In the genomic region with DNA sequence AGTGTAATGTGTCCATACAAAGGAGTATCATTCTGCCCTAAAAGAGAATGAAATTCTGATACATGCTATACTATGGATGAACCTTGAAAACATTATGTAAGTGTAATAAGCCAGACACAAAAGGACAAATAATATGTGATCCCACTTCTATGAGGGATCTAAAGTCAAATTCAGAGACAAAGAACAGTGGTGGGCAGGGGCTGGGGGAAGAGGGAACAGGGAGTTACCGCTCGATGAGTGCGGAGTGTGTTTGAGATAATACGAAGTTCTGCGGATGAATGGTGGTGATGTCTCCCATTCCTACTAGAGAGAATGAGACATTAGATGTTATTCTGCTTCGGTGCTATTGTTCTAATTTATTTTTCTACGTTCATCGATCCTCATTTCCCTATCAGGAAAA, we compare ENCODE assay signal across 16 cellular contexts. TPM values are rescaled to one million over a fixed set of nuclear protein-coding genes. Genes with fewer than 3 reads are reported as not detected.
DNase-seq lines count a peak whose midpoint lies in the region; ATAC-seq and TF ChIP-seq lines count a peak whose summit lies in the region.
"Had no signal": no experiment of that assay in that cellular context is flagged by ENCODE, and none has a peak within 500 bp of the region (broad histone marks: within the 10 kb centered on the region; RNA-seq: fewer than 3 reads in every experiment).

No MANE protein-coding gene starts in this region.

- ATAC-seq in naive thymus-derived CD4-positive, alpha-beta T cell, result no peak
- no peak for ATAC-seq in stimulated activated naive B cell treated with anti-CD40 and anti-IgM and Interleukin-4, amounts not matched to agents 10 μg/mL and 1 μg/mL and 100 μg/mL, for 72 hours (replicated peaks)
- ATAC-seq: HCT116, HepG2 had no signal

- WGBS in esophagus squamous epithelium, 2 donors, result 94 to 95% methylated on average over 8 of the region's 8 CpGs

- no peaks in the 10 kb centered on the region for H3K27me3 ChIP-seq in naive thymus-derived CD4-positive, alpha-beta T cell (ENCODE audit: control insufficient read depth in 2 of 2, insufficient read depth in 2 of 2, low read length in 2 of 2)
- H3K27me3 ChIP-seq in esophagus squamous epithelium, result no peaks in the 10 kb centered on the region
- H3K27me3 ChIP-seq: BLaER1 treated with 17β-estradiol and CSF1 and Interleukin-3, amounts not matched to agents 10 nM and 100 nM had no signal

- H3K9me3 Mint-ChIP-seq in activated naive CD4-positive, alpha-beta T cell treated with anti-CD3 and anti-CD28 coated beads, Interleukin-2, amount 10 ng/mL, durations not matched to agents 7 days and 5 days, result no peaks in the 10 kb centered on the region
- no peaks in the 10 kb centered on the region for H3K9me3 Mint-ChIP-seq in activated naive CD4-positive, alpha-beta T cell treated with anti-CD3 and anti-CD28 coated beads for 36 hours
- peaks cover 0 to 8% (median 0%) of the 10 kb centered on the region in 11 donors for H3K9me3 Mint-ChIP-seq in naive thymus-derived CD4-positive, alpha-beta T cell
- no peaks in the 10 kb centered on the region for H3K9me3 Mint-ChIP-seq in stimulated activated naive B cell treated with anti-CD40 and anti-IgM and Interleukin-4, amounts not matched to agents 10 μg/mL and 1 μg/mL and 100 μg/mL, for 72 hours
- H3K9me3 Mint-ChIP-seq: CD4-positive, CD25-positive, alpha-beta regulatory T cell had no signal

- H3K4me1 Mint-ChIP-seq in activated naive CD4-positive, alpha-beta T cell treated with anti-CD3 and anti-CD28 coated beads, Interleukin-2, amount 10 ng/mL, durations not matched to agents 7 days and 5 days, result peaks cover 5% of the 10 kb centered on the region
- H3K4me1 Mint-ChIP-seq in activated naive CD4-positive, alpha-beta T cell treated with anti-CD3 and anti-CD28 coated beads for 36 hours (ENCODE audit: low read depth), result peaks cover 6% of the 10 kb centered on the region
- peaks cover 0 to 9% (median 5%) of the 10 kb centered on the region in 7 donors for H3K4me1 Mint-ChIP-seq in naive thymus-derived CD4-positive, alpha-beta T cell
- peaks cover 11 to 14% of the 10 kb centered on the region in 2 donors for H3K4me1 Mint-ChIP-seq in stimulated activated naive B cell treated with anti-CD40 and anti-IgM and Interleukin-4, amounts not matched to agents 10 μg/mL and 1 μg/mL and 100 μg/mL, for 72 hours

- H3K9me3 ChIP-seq in SK-N-MC (ENCODE audit: low read depth, low read length) (no peaks in the 10 kb centered on the region), esophagus squamous epithelium (no peaks in the 10 kb centered on the region)
- no peaks in the 10 kb centered on the region for H3K9me3 ChIP-seq in naive thymus-derived CD4-positive, alpha-beta T cell (ENCODE audit: control insufficient read depth in 2 of 3, low read length in 3 of 3)
- H3K9me3 ChIP-seq: BLaER1 treated with 17β-estradiol and CSF1 and Interleukin-3, amounts not matched to agents 10 nM and 100 nM had no signal

- H3K27me3 Mint-ChIP-seq in activated naive CD4-positive, alpha-beta T cell treated with anti-CD3 and anti-CD28 coated beads, Interleukin-2, amount 10 ng/mL, durations not matched to agents 7 days and 5 days, result no peaks in the 10 kb centered on the region
- H3K27me3 Mint-ChIP-seq in activated naive CD4-positive, alpha-beta T cell treated with anti-CD3 and anti-CD28 coated beads for 36 hours (ENCODE audit: low read depth), result no peaks in the 10 kb centered on the region
- H3K27me3 Mint-ChIP-seq in naive thymus-derived CD4-positive, alpha-beta T cell, result no peaks in the 10 kb centered on the region
- H3K27me3 Mint-ChIP-seq in stimulated activated naive B cell treated with anti-CD40 and anti-IgM and Interleukin-4, amounts not matched to agents 10 μg/mL and 1 μg/mL and 100 μg/mL, for 72 hours, result no peaks in the 10 kb centered on the region
- H3K27me3 Mint-ChIP-seq: CD4-positive, CD25-positive, alpha-beta regulatory T cell had no signal

- TF ChIP-seq POLR2A in esophagus squamous epithelium (IDR thresholded peaks at IDR 0.05), result no peak

- H3K27ac ChIP-seq in SK-N-MC (peak overlapping the region; percentile 50; the same call in 1 of the 2 replicates), esophagus squamous epithelium (no peak overlapping the region)
- H3K27ac ChIP-seq in naive thymus-derived CD4-positive, alpha-beta T cell (ENCODE audit: low read depth, low read length), result no peak overlapping the region
- H3K27ac ChIP-seq: GM23248 had no signal

- no peaks in the 10 kb centered on the region for H3K4me1 ChIP-seq in naive thymus-derived CD4-positive, alpha-beta T cell (ENCODE audit: control insufficient read depth in 2 of 2, insufficient read depth in 2 of 2, low read length in 2 of 2)
- no peaks in the 10 kb centered on the region for H3K4me1 ChIP-seq in esophagus squamous epithelium

- peak overlapping the region; percentile 58 for H3K27ac Mint-ChIP-seq in activated naive CD4-positive, alpha-beta T cell treated with anti-CD3 and anti-CD28 coated beads, Interleukin-2, amount 10 ng/mL, durations not matched to agents 7 days and 5 days
- H3K27ac Mint-ChIP-seq in activated naive CD4-positive, alpha-beta T cell treated with anti-CD3 and anti-CD28 coated beads for 36 hours, result no peak overlapping the region
- peak overlapping the region in 7 of 9 donors; percentile 17 to 87 (median 48) for H3K27ac Mint-ChIP-seq in naive thymus-derived CD4-positive, alpha-beta T cell
- peak overlapping the region; percentile 62 for H3K27ac Mint-ChIP-seq in stimulated activated naive B cell treated with anti-CD40 and anti-IgM and Interleukin-4, amounts not matched to agents 10 μg/mL and 1 μg/mL and 100 μg/mL, for 72 hours

- no peak overlapping the region for H3K4me3 ChIP-seq in SK-N-MC
- no peak overlapping the region for H3K4me3 ChIP-seq in naive thymus-derived CD4-positive, alpha-beta T cell (ENCODE audit: low read length)
- H3K4me3 ChIP-seq in esophagus squamous epithelium, result no peak overlapping the region
- H3K4me3 ChIP-seq: BLaER1 treated with 17β-estradiol and CSF1 and Interleukin-3, amounts not matched to agents 10 nM and 100 nM; GM23248 had no signal

- intact Hi-C loops in activated naive CD4-positive, alpha-beta T cell treated with anti-CD3 and anti-CD28 coated beads for 36 hours (cut with micrococcal nuclease), result no loop called here
- intact Hi-C loops in naive thymus-derived CD4-positive, alpha-beta T cell (cut with micrococcal nuclease), result no loop called here
- intact Hi-C loops in esophagus squamous epithelium (cut with DNase I), result loop anchor here (10.0 kb wide), 1 partner anchor 117 kb away; no protein-coding TSS in a partner anchor

- no peak for TF ChIP-seq CTCF in esophagus squamous epithelium (IDR thresholded peaks at IDR 0.05)

- CTCF ChIA-PET in activated naive CD4-positive, alpha-beta T cell treated with anti-CD3 and anti-CD28 coated beads, Interleukin-2, amount 10 ng/mL, durations not matched to agents 7 days and 5 days (lab: Charles Lee), result no interaction called here
- CTCF ChIA-PET in activated naive CD4-positive, alpha-beta T cell treated with anti-CD3 and anti-CD28 coated beads for 36 hours (lab: Charles Lee), result no interaction called here
- CTCF ChIA-PET in naive thymus-derived CD4-positive, alpha-beta T cell (lab: Charles Lee), result no interaction called here

- H3K36me3 Mint-ChIP-seq in activated naive CD4-positive, alpha-beta T cell treated with anti-CD3 and anti-CD28 coated beads, Interleukin-2, amount 10 ng/mL, durations not matched to agents 7 days and 5 days, result peaks cover 42% of the 10 kb centered on the region
- H3K36me3 Mint-ChIP-seq in activated naive CD4-positive, alpha-beta T cell treated with anti-CD3 and anti-CD28 coated beads for 36 hours (ENCODE audit: low read depth), result peaks cover 30% of the 10 kb centered on the region
- H3K36me3 Mint-ChIP-seq in naive thymus-derived CD4-positive, alpha-beta T cell, result peaks cover 6 to 39% (median 29%) of the 10 kb centered on the region in 5 donors
- H3K36me3 Mint-ChIP-seq in stimulated activated naive B cell treated with anti-CD40 and anti-IgM and Interleukin-4, amounts not matched to agents 10 μg/mL and 1 μg/mL and 100 μg/mL, for 72 hours, result peaks cover 32 to 35% of the 10 kb centered on the region in 2 donors

- H3K36me3 ChIP-seq in SK-N-MC (ENCODE audit: insufficient read depth, low read length) (peaks cover 25% of the 10 kb centered on the region), esophagus squamous epithelium (peaks cover 0 to 46% (median 9%) of the 10 kb centered on the region in 3 donors)
- peaks cover 8 to 43% (median 21%) of the 10 kb centered on the region in 3 experiments for H3K36me3 ChIP-seq in naive thymus-derived CD4-positive, alpha-beta T cell (ENCODE audit: control insufficient read depth in 2 of 3, insufficient read depth in 3 of 3, low read length in 3 of 3)

- H3K4me3 Mint-ChIP-seq in activated naive CD4-positive, alpha-beta T cell treated with anti-CD3 and anti-CD28 coated beads, Interleukin-2, amount 10 ng/mL, durations not matched to agents 7 days and 5 days, result no peak overlapping the region
- H3K4me3 Mint-ChIP-seq in activated naive CD4-positive, alpha-beta T cell treated with anti-CD3 and anti-CD28 coated beads for 36 hours, result no peak overlapping the region
- peak overlapping the region in 1 of 10 donors; percentile 56 for H3K4me3 Mint-ChIP-seq in naive thymus-derived CD4-positive, alpha-beta T cell
- H3K4me3 Mint-ChIP-seq in stimulated activated naive B cell treated with anti-CD40 and anti-IgM and Interleukin-4, amounts not matched to agents 10 μg/mL and 1 μg/mL and 100 μg/mL, for 72 hours, result no peak overlapping the region

- POLR2A ChIA-PET in naive thymus-derived CD4-positive, alpha-beta T cell (lab: Charles Lee), result no interaction called here

- no peak overlapping the region for H3K9ac ChIP-seq in SK-N-MC (ENCODE audit: insufficient read length)
- H3K9ac ChIP-seq: BLaER1 treated with 17β-estradiol and CSF1 and Interleukin-3, amounts not matched to agents 10 nM and 100 nM; GM23248 had no signal

- DNase-seq in activated naive CD4-positive, alpha-beta T cell treated with anti-CD3 and anti-CD28 coated beads, Interleukin-2, amount 10 ng/mL, durations not matched to agents 7 days and 5 days, result no peak
- no peak for DNase-seq in activated naive CD4-positive, alpha-beta T cell treated with anti-CD3 and anti-CD28 coated beads for 36 hours
- DNase-seq in SK-N-MC (ENCODE audit: low read depth, low spot score), result no peak
- no peak for DNase-seq in naive thymus-derived CD4-positive, alpha-beta T cell
- no peak for DNase-seq in stimulated activated naive B cell treated with anti-CD40 and anti-IgM and Interleukin-4, amounts not matched to agents 10 μg/mL and 1 μg/mL and 100 μg/mL, for 72 hours
- DNase-seq in activated CD4-positive, alpha-beta T cell treated with anti-CD3 and anti-CD28 coated beads, Interleukin-2, amount 50 U/mL, for 1 hour, result no peak
- no peak for DNase-seq in esophagus squamous epithelium (lab: John Stamatoyannopoulos, UW)
- DNase-seq: 8988T; ACHN; CD4-positive, CD25-positive, alpha-beta regulatory T cell; DMS79; GM23248 had no signal

RNA-seq across cellular contexts. Expression of a gene that starts 46.1 kb away (rescaled TPM):
- 1 to 10 TPM; 1.5 to 2.6 TPM for total RNA-seq in activated naive CD4-positive, alpha-beta T cell treated with anti-CD3 and anti-CD28 coated beads for 36 hours
- 10 to 100 TPM in 2 of 5 experiments, 1 to 10 TPM in 3; 3.3 to 84.2 (median 6.6) TPM for total RNA-seq in naive thymus-derived CD4-positive, alpha-beta T cell
- polyA plus RNA-seq in naive thymus-derived CD4-positive, alpha-beta T cell, result 1 to 10 TPM; 1.0 to 1.2 TPM
- total RNA-seq in esophagus squamous epithelium, result 10 to 100 TPM in 3 of 4 donors, 1 to 10 TPM in 1; 5.3 to 26.9 (median 17.3) TPM
- total RNA-seq: G401, GM23248 had no signal
- polyA plus RNA-seq: GM23248 had no signal
